Comparison of ENCODE assay signal across 23 cellular contexts in genomic region chr20:43572891-43573290, GRCh38. TPM values are rescaled to one million over a fixed set of nuclear protein-coding genes. Genes with fewer than 3 reads are reported as not detected.
DNase-seq lines count a peak whose midpoint lies in the region; ATAC-seq, FAIRE-seq and TF ChIP-seq lines count a peak whose summit lies in the region.
"Had no signal": no experiment of that assay in that cellular context is flagged by ENCODE, and none has a peak within 500 bp of the region (broad histone marks: within the 10 kb centered on the region; RNA-seq: fewer than 3 reads in every experiment).

No MANE protein-coding gene starts in this region.

- DNase-seq in HepG2 (ENCODE audit: low spot score) (no peak), right lobe of liver (no peak), RPMI8226 (peak; percentile 52), kidney (peak; percentile 11), spleen (peak; percentile 39), OCI-M1 (lab: John Stamatoyannopoulos, UW) (no peak), DMS 273 treated with DMSO at 0.1 percent for 48 hours (lab: John Stamatoyannopoulos, UW) (no peak)
- DNase-seq: 8988T; ACHN; C1 segment of cervical spinal cord; Calu3; CD4-positive, alpha-beta memory T cell; COR-L47; DMS79; EL; GDM1; H9 had no signal

- H4K20me1 ChIP-seq in HepG2 (ENCODE audit: insufficient read depth, low read length), result no peaks in the 10 kb centered on the region

- POLR2A ChIA-PET in HepG2 (lab: Yijun Ruan, JAX), result interaction anchor here (1.0 to 9.7 kb wide), 2 partner anchors 8 to 14 kb away, joined by 4 to 109 read pairs; partner anchors contain the start of gene SGK2

- H3K4me3 ChIP-seq in HepG2 (replicated peaks in 1 of 3; ENCODE audit: insufficient read depth in 1 of 3, low read depth in 2 of 3, low read length in 3 of 3), result no peak overlapping the region
- H3K4me3 ChIP-seq in right lobe of liver, result no peak overlapping the region
- no peak overlapping the region for H3K4me3 ChIP-seq in kidney (ENCODE audit: low read length in 2 of 2)
- no peak overlapping the region for H3K4me3 ChIP-seq in spleen
- H3K4me3 ChIP-seq: A549, GM12878, GM23338 had no signal

- CTCF ChIA-PET in HepG2 (lab: Yijun Ruan, JAX; ENCODE audit: low intra/inter-chr PET ratio, low total read pairs), result no interaction called here

- ATAC-seq in HepG2, result no peak
- no peak for ATAC-seq in right lobe of liver
- ATAC-seq in GM21528 (IDR thresholded peaks at IDR 0.05; ENCODE audit: low FRiP score, unreplicated experiment), result no peak
- ATAC-seq: A549, GM12878, GM23338, HCT116 had no signal

- H3K9me3 ChIP-seq in HepG2 (ENCODE audit: low read length), result no peaks in the 10 kb centered on the region
- no peaks in the 10 kb centered on the region for H3K9me3 ChIP-seq in right lobe of liver
- H3K9me3 ChIP-seq in kidney (ENCODE audit: control insufficient read depth in 1 of 2, low read length in 2 of 2), result no peaks in the 10 kb centered on the region
- H3K9me3 ChIP-seq in spleen, result no peaks in the 10 kb centered on the region
- H3K9me3 ChIP-seq: A549 had no signal

- no peaks in the 10 kb centered on the region for H3K27me3 ChIP-seq in HepG2 (ENCODE audit: control insufficient read depth in 1 of 2, insufficient read depth in 2 of 2, low read length in 2 of 2)
- no peaks in the 10 kb centered on the region for H3K27me3 ChIP-seq in right lobe of liver
- H3K27me3 ChIP-seq in spleen (replicated peaks in 1 of 7), result no peaks in the 10 kb centered on the region

- TF ChIP-seq CTCF in HepG2 (CRISPR knock-in tag; IDR thresholded peaks at IDR 0.05), result no peak
- no peak for TF ChIP-seq CTCF in right lobe of liver (IDR thresholded peaks at IDR 0.05)
- no peak for TF ChIP-seq CTCF in kidney (IDR thresholded peaks at IDR 0.05; ENCODE audit: borderline replicate concordance, extremely low read depth, insufficient read depth)
- TF ChIP-seq CTCF in spleen (IDR thresholded peaks at IDR 0.05 in 8 of 11, conservative IDR thresholded peaks at IDR 0.05 in 3 of 11), result no peak

- no TSS peak for BruUV-seq in HepG2 (replicated peaks; lab: Mats Ljungman, UMichigan)

- TF ChIP-seq POLR2A in HepG2 (IDR thresholded peaks at IDR 0.05; ENCODE audit: insufficient read depth in 1 of 2, low read depth in 2 of 2, low read length in 2 of 2) (no peak), right lobe of liver (IDR thresholded peaks at IDR 0.05) (no peak), spleen (IDR thresholded peaks at IDR 0.05) (no peak)

- H2AFZ ChIP-seq in HepG2 (ENCODE audit: low read length), result no peak overlapping the region
- H2AFZ ChIP-seq: GM23338 had no signal

- no peak overlapping the region for H3K4me2 ChIP-seq in HepG2 (ENCODE audit: low read depth, low read length)
- H3K4me2 ChIP-seq: A549, GM23338 had no signal

- in situ Hi-C loops in HepG2 (cut with HindIII; ENCODE audit: extremely low pct_ligation_motif_present, low pct_unique_long_range_greater_than_20kb), result no loop called here

- peaks cover 18% of the 10 kb centered on the region for H3K4me1 ChIP-seq in HepG2 (ENCODE audit: insufficient read depth, low read length)
- peaks cover 0 to 1% (median 0%) of the 10 kb centered on the region in 4 donors for H3K4me1 ChIP-seq in right lobe of liver
- H3K4me1 ChIP-seq in kidney (ENCODE audit: control insufficient read depth in 1 of 2, insufficient read depth in 1 of 2, low read depth in 1 of 2, low read length in 2 of 2), result peaks cover 0 to 2% of the 10 kb centered on the region in 2 donors
- no peaks in the 10 kb centered on the region for H3K4me1 ChIP-seq in spleen
- H3K4me1 ChIP-seq: A549 had no signal

- H3K36me3 ChIP-seq in HepG2 (replicated peaks in 1 of 2; ENCODE audit: control insufficient read depth in 1 of 2, insufficient read depth in 2 of 2, low read length in 2 of 2), result peaks cover 0 to 21% of the 10 kb centered on the region in 2 experiments; a peak in 3 of 5 replicates
- H3K36me3 ChIP-seq in right lobe of liver, result peaks cover 0 to 85% (median 33%) of the 10 kb centered on the region in 4 donors
- H3K36me3 ChIP-seq in kidney (ENCODE audit: control insufficient read depth in 1 of 2, insufficient read depth in 2 of 2, low read length in 2 of 2), result peaks cover 41 to 51% of the 10 kb centered on the region in 2 donors
- no peaks in the 10 kb centered on the region for H3K36me3 ChIP-seq in spleen

- FAIRE-seq in HepG2 (lab: Jason Lieb, UNC) (no peak), kidney (lab: Jason Lieb, UNC) (no peak)
- FAIRE-seq: A549, GM12878, GM19239 had no signal

- no peak for TF ChIP-seq RAD21 in HepG2 (CRISPR knock-in tag; IDR thresholded peaks at IDR 0.05)

- H3K9ac ChIP-seq in HepG2 (ENCODE audit: insufficient read depth, low read depth, low read length) (no peak overlapping the region), kidney (ENCODE audit: low read length in 2 of 2) (no peak overlapping the region)

- intact Hi-C loops in HepG2 (cut with micrococcal nuclease; ENCODE audit: unreplicated experiment), result no loop called here
- intact Hi-C loops in right lobe of liver (cut with DNase I), result no loop called here
- intact Hi-C loops in kidney (cut with DNase I), result no loop called here
- intact Hi-C loops in spleen (cut with DNase I; ENCODE audit: low total_unique reads), result no loop called here

- H3K27ac ChIP-seq in HepG2 (ENCODE audit: extremely low read length, insufficient read depth, low read length) (no peak overlapping the region), right lobe of liver (no peak overlapping the region), kidney (ENCODE audit: low read depth in 2 of 2, low read length in 2 of 2) (no peak overlapping the region), spleen (no peak overlapping the region)
- H3K27ac ChIP-seq: A549 had no signal

- 98% methylated on average over 8 of the region's 8 CpGs for WGBS in HepG2 (ENCODE audit: low lambda C conversion rate)
- 100% methylated on average over 3 of the region's 8 CpGs for WGBS in right lobe of liver (ENCODE audit: insufficient coverage, low coverage, low lambda C conversion rate, missing lambda C conversion rate)
- 89 to 98% (median 93%) methylated on average over 7 to 8 of the region's 8 CpGs for WGBS in spleen, 5 donors

- TF ChIP-seq EP300 in HepG2 (IDR thresholded peaks at IDR 0.05; ENCODE audit: low read depth in 2 of 2, low read length in 2 of 2) (no peak), HepG2 (CRISPR knock-in tag; IDR thresholded peaks at IDR 0.05; ENCODE audit: borderline replicate concordance) (no peak)

- no peaks in the 10 kb centered on the region for H3K79me2 ChIP-seq in HepG2 (ENCODE audit: insufficient read depth, low read length)

RNA-seq across cellular contexts. Expression of gene SGK2, which starts 14.1 kb away (rescaled TPM):
- total RNA-seq in HepG2 (2016; rRNA removed; fragmentation: Illumina TruSeq; extraction: Trizol), result 29.4 and 34.3 TPM in 2 replicates
- total RNA-seq in HepG2 (2016; cell fraction: cytosol; rRNA removed; fragmentation: Illumina TruSeq; extraction: Trizol; ENCODE audit: low read depth), result 8.6 and 11.8 TPM in 2 replicates
- 29.7 and 31.2 TPM in 2 replicates for total RNA-seq in HepG2 (2016; cell fraction: insoluble cytoplasmic fraction; rRNA removed; fragmentation: Illumina TruSeq; extraction: Trizol)
- total RNA-seq in HepG2 (2016; cell fraction: membrane; rRNA removed; fragmentation: Illumina TruSeq; extraction: Trizol), result 25.9 and 26.5 TPM in 2 replicates
- total RNA-seq in HepG2 (2016; cell fraction: nucleus; rRNA removed; fragmentation: Illumina TruSeq; extraction: Trizol), result 19.8 and 26.8 TPM in 2 replicates
- 6.2 and 12.6 TPM in 2 replicates for polyA plus RNA-seq in HepG2 (2011; rRNA removed)
- polyA plus RNA-seq in HepG2 (2011; cell fraction: cytosol; rRNA removed), result 3.9 and 5.3 TPM in 2 replicates
- 24.1 and 26.7 TPM in 2 replicates for polyA plus RNA-seq in HepG2 (2011; cell fraction: nucleus; rRNA removed)
- polyA plus RNA-seq in HepG2 (2012), result 6.9 and 8.9 TPM in 2 replicates
- polyA plus RNA-seq in HepG2 (2016; cell fraction: cytosol; fragmentation: Illumina TruSeq; extraction: Trizol; ENCODE audit: low read depth), result 5.2 and 5.4 TPM in 2 replicates
- 21.3 and 23.7 TPM in 2 replicates for polyA plus RNA-seq in HepG2 (2016; cell fraction: insoluble cytoplasmic fraction; fragmentation: Illumina TruSeq; extraction: Trizol; ENCODE audit: low read depth)
- polyA plus RNA-seq in HepG2 (2016; cell fraction: membrane; fragmentation: Illumina TruSeq; extraction: Trizol; ENCODE audit: low read depth), result 14.3 and 14.5 TPM in 2 replicates
- 36.0 and 42.8 TPM in 2 replicates for polyA plus RNA-seq in HepG2 (2016; cell fraction: nucleus; fragmentation: Illumina TruSeq; extraction: Trizol; ENCODE audit: insufficient read depth, low read depth)
- polyA minus RNA-seq in HepG2 (2011; rRNA and poly(A)+ RNA removed; ENCODE audit: low replicate concordance), result 1.3 and 17.3 TPM in 2 replicates
- polyA minus RNA-seq in HepG2 (2011; cell fraction: cytosol; rRNA and poly(A)+ RNA removed), result 4.6 and 10.9 TPM in 2 replicates
- 16.4 and 18.5 TPM in 2 replicates for polyA minus RNA-seq in HepG2 (2011; cell fraction: nucleus; rRNA and poly(A)+ RNA removed)
- total RNA-seq in right lobe of liver, result 10 to 100 TPM; 47.3 to 80.2 (median 66.9) TPM
- total RNA-seq in kidney, result 42.9 TPM
- 95.1 TPM for polyA plus RNA-seq in kidney (ENCODE audit: insufficient read depth, low read depth, low replicate concordance)
- total RNA-seq in spleen, result 1 to 10 TPM in 5 of 7 donors, under 1 TPM in 2; 0.50 to 3.1 (median 1.2) TPM
- under 1 TPM; 0.54 to 0.65 (median 0.55) TPM for polyA plus RNA-seq in spleen
- total RNA-seq: H9 had no signal
- polyA plus RNA-seq: CD4-positive, alpha-beta memory T cell; GM23338 had no signal

RNA-seq across cellular contexts. Expression of gene IFT52, which starts 17.8 kb away (rescaled TPM):
- total RNA-seq in HepG2 (2016; rRNA removed; fragmentation: Illumina TruSeq; extraction: Trizol) (64.0 and 80.6 TPM in 2 replicates), right lobe of liver (1 to 10 TPM; 3.4 to 6.0 (median 4.1) TPM), kidney (35.2 TPM), spleen (10 to 100 TPM; 15.4 to 26.4 (median 23.3) TPM)
- 77.1 and 79.7 TPM in 2 replicates for total RNA-seq in HepG2 (2016; cell fraction: cytosol; rRNA removed; fragmentation: Illumina TruSeq; extraction: Trizol; ENCODE audit: low read depth)
- 66.3 and 80.0 TPM in 2 replicates for total RNA-seq in HepG2 (2016; cell fraction: insoluble cytoplasmic fraction; rRNA removed; fragmentation: Illumina TruSeq; extraction: Trizol)
- 101 and 102 TPM in 2 replicates for total RNA-seq in HepG2 (2016; cell fraction: membrane; rRNA removed; fragmentation: Illumina TruSeq; extraction: Trizol)
- 36.2 and 38.4 TPM in 2 replicates for total RNA-seq in HepG2 (2016; cell fraction: nucleus; rRNA removed; fragmentation: Illumina TruSeq; extraction: Trizol)
- polyA plus RNA-seq in HepG2 (2011; rRNA removed) (36.9 and 48.0 TPM in 2 replicates), kidney (ENCODE audit: insufficient read depth, low read depth, low replicate concordance) (27.0 TPM), spleen (10 to 100 TPM; 14.4 to 16.4 (median 15.9) TPM)
- polyA plus RNA-seq in HepG2 (2011; cell fraction: cytosol; rRNA removed), result 35.4 and 36.4 TPM in 2 replicates
- polyA plus RNA-seq in HepG2 (2011; cell fraction: nucleus; rRNA removed), result 22.2 and 22.4 TPM in 2 replicates
- polyA plus RNA-seq in HepG2 (2012), result 31.1 and 41.7 TPM in 2 replicates
- polyA plus RNA-seq in HepG2 (2016; cell fraction: cytosol; fragmentation: Illumina TruSeq; extraction: Trizol; ENCODE audit: low read depth), result 83.2 and 85.7 TPM in 2 replicates
- polyA plus RNA-seq in HepG2 (2016; cell fraction: insoluble cytoplasmic fraction; fragmentation: Illumina TruSeq; extraction: Trizol; ENCODE audit: low read depth), result 91.0 and 94.9 TPM in 2 replicates
- 85.8 and 88.2 TPM in 2 replicates for polyA plus RNA-seq in HepG2 (2016; cell fraction: membrane; fragmentation: Illumina TruSeq; extraction: Trizol; ENCODE audit: low read depth)
- polyA plus RNA-seq in HepG2 (2016; cell fraction: nucleus; fragmentation: Illumina TruSeq; extraction: Trizol; ENCODE audit: insufficient read depth, low read depth), result 41.4 and 43.4 TPM in 2 replicates
- polyA minus RNA-seq in HepG2 (2011; rRNA and poly(A)+ RNA removed; ENCODE audit: low replicate concordance), result 53.4 and 59.7 TPM in 2 replicates
- 15.6 and 20.1 TPM in 2 replicates for polyA minus RNA-seq in HepG2 (2011; cell fraction: cytosol; rRNA and poly(A)+ RNA removed)
- 21.4 and 26.9 TPM in 2 replicates for polyA minus RNA-seq in HepG2 (2011; cell fraction: nucleus; rRNA and poly(A)+ RNA removed)

Comparison
In these comparisons a context has a peak if more than half of its experiments do, and no peak if none do; other contexts are left out.
1. DNase-seq: peak in RPMI8226 (single experiment), kidney (single experiment) and spleen (single experiment); none in HepG2 (single experiment), right lobe of liver (0 of 3), OCI-M1 (single experiment) and DMS 273 treated with DMSO at 0.1 percent for 48 hours (single experiment).